Comparison of ENCODE assay signal across 34 cellular contexts in genomic region chr14:65835501-65835900, GRCh38.
"Had no signal": no experiment of that assay in that cellular context is flagged by ENCODE, and none has a peak within 500 bp of the region (broad histone marks: within the 10 kb centered on the region; RNA-seq: fewer than 3 reads in every experiment).

No MANE protein-coding gene starts in this region.

- H3K79me2 ChIP-seq: hepatocyte had no signal

- H3K4me3 ChIP-seq: ascending aorta, breast epithelium, cardiac muscle cell, colonic mucosa, gastrocnemius medialis, heart right ventricle, hepatocyte had no signal

- H3K9me3 Mint-ChIP-seq: activated B cell treated with CpG ODN at 0.5 μM for 24 hours; activated T-helper 1 cell treated with anti-CD3 and anti-CD28 coated beads, Interleukin-12 subunit alpha, Interleukin-12 subunit beta, Interleukin-2, Interleukin-4 antibody, amounts not matched to agents 30 ng/mL and 10 ng/mL and 1 ng/mL, durations not matched to agents 14 hours and 24 hours and 36 hours; activated T-helper 2 cell treated with anti-CD3 and anti-CD28 coated beads, Interferon-gamma antibody, Interleukin-2, Interleukin-4, amounts not matched to agents 10 μg/mL and 5 μg/mL and 100 μg/mL, durations not matched to agents 14 hours and 24 hours and 36 hours; endodermal cell had no signal

- H2AFZ ChIP-seq: hepatocyte had no signal

- H3K27ac ChIP-seq: ascending aorta, breast epithelium, cardiac muscle cell, colonic mucosa, foreskin keratinocyte, gastrocnemius medialis, heart right ventricle, hepatocyte, WERI-Rb-1 had no signal

- ATAC-seq: activated CD4-positive, CD25-positive, alpha-beta regulatory T cell treated with anti-CD3 and anti-CD28 coated beads, Interleukin-2, amount 50 U/mL, for 24 hours; activated naive CD4-positive, alpha-beta T cell treated with anti-CD3 and anti-CD28 coated beads, Interleukin-2, amount 50 U/mL, for 72 hours; esophagus mucosa; foreskin keratinocyte; gastrocnemius medialis; heart right ventricle; T-helper 17 cell had no signal

- H3K27me3 Mint-ChIP-seq: activated naive CD4-positive, alpha-beta T cell treated with anti-CD3 and anti-CD28 coated beads, Interleukin-2, amount 10 ng/mL, durations not matched to agents 7 days and 5 days; activated naive CD8-positive, alpha-beta T cell treated with anti-CD3 and anti-CD28 coated beads, Interleukin-2, amount 10 ng/mL, durations not matched to agents 7 days and 5 days; T-helper 17 cell had no signal

- H3K27ac Mint-ChIP-seq: activated B cell treated with CpG ODN at 0.5 μM for 24 hours; activated naive CD4-positive, alpha-beta T cell treated with anti-CD3 and anti-CD28 coated beads, Interleukin-2, amount 10 ng/mL, durations not matched to agents 7 days and 5 days; activated naive CD4-positive, alpha-beta T cell treated with anti-CD3 and anti-CD28 coated beads, Interleukin-2, amount 50 U/mL, for 72 hours; activated naive CD8-positive, alpha-beta T cell treated with anti-CD3 and anti-CD28 coated beads, Interleukin-2, amount 10 ng/mL, durations not matched to agents 7 days and 5 days; activated T-helper 1 cell treated with anti-CD3 and anti-CD28 coated beads, Interleukin-12 subunit alpha, Interleukin-12 subunit beta, Interleukin-2, Interleukin-4 antibody, amounts not matched to agents 30 ng/mL and 10 ng/mL and 1 ng/mL, durations not matched to agents 14 hours and 24 hours and 36 hours; activated T-helper 2 cell treated with anti-CD3 and anti-CD28 coated beads, Interferon-gamma antibody, Interleukin-2, Interleukin-4, amounts not matched to agents 10 μg/mL and 5 μg/mL and 100 μg/mL, durations not matched to agents 14 hours and 24 hours and 36 hours; brain; endodermal cell; T-helper 17 cell; T-helper 2 cell treated with Interferon-gamma antibody and Interleukin-4, amounts not matched to agents 5 μg/mL and 100 μg/mL, for 36 hours had no signal

- H3K4me1 ChIP-seq: ascending aorta, breast epithelium, colonic mucosa, foreskin keratinocyte, gastrocnemius medialis had no signal

- H3K4me1 Mint-ChIP-seq: activated B cell treated with CpG ODN at 0.5 μM for 24 hours had no signal

- H3K4me3 Mint-ChIP-seq: activated B cell treated with CpG ODN at 0.5 μM for 24 hours; activated naive CD4-positive, alpha-beta T cell treated with anti-CD3 and anti-CD28 coated beads, Interleukin-2, amount 10 ng/mL, durations not matched to agents 7 days and 5 days; activated naive CD8-positive, alpha-beta T cell treated with anti-CD3 and anti-CD28 coated beads, Interleukin-2, amount 10 ng/mL, durations not matched to agents 7 days and 5 days; activated T-helper 1 cell treated with anti-CD3 and anti-CD28 coated beads, Interleukin-12 subunit alpha, Interleukin-12 subunit beta, Interleukin-2, Interleukin-4 antibody, amounts not matched to agents 30 ng/mL and 10 ng/mL and 1 ng/mL, durations not matched to agents 14 hours and 24 hours and 36 hours; brain; endodermal cell; T-helper 17 cell; T-helper 2 cell treated with Interferon-gamma antibody and Interleukin-4, amounts not matched to agents 5 μg/mL and 100 μg/mL, for 36 hours had no signal

- H3K36me3 Mint-ChIP-seq: activated naive CD4-positive, alpha-beta T cell treated with anti-CD3 and anti-CD28 coated beads, Interleukin-2, amount 50 U/mL, for 72 hours; brain had no signal

- H3K36me3 ChIP-seq: ascending aorta, breast epithelium, cardiac muscle cell, colonic mucosa, gastrocnemius medialis, heart right ventricle, WERI-Rb-1 had no signal

- H3K4me2 ChIP-seq: hepatocyte had no signal

- H3K27me3 ChIP-seq: ascending aorta, breast epithelium, cardiac muscle cell, colonic mucosa, foreskin keratinocyte, gastrocnemius medialis, hepatocyte had no signal

- DNase-seq: activated B cell treated with CpG ODN at 0.5 μM for 24 hours; activated CD4-positive, alpha-beta T cell treated with anti-CD3 and anti-CD28 coated beads for 48 hours; activated CD4-positive, alpha-beta T cell treated with anti-CD3 and anti-CD28 coated beads, Interleukin-2, amount 50 U/mL, for 1 hour; activated CD4-positive, alpha-beta T cell treated with anti-CD3 and anti-CD28 coated beads, Interleukin-2, amount 50 U/mL, for 48 hours; activated effector memory CD4-positive, alpha-beta T cell treated with anti-CD3 and anti-CD28 coated beads, Interleukin-2, amount 50 U/mL, for 16 hours; activated naive CD4-positive, alpha-beta T cell; activated naive CD4-positive, alpha-beta T cell treated with anti-CD3 and anti-CD28 coated beads, Interleukin-2, amount 10 ng/mL, durations not matched to agents 7 days and 5 days; activated naive CD8-positive, alpha-beta T cell treated with anti-CD3 and anti-CD28 coated beads, Interleukin-2, amount 10 ng/mL, durations not matched to agents 7 days and 5 days; activated T-cell treated with anti-CD3 and anti-CD28 coated beads, Interleukin-2, amount 50 U/mL, for 1 hour; activated T-cell treated with anti-CD3 and anti-CD28 coated beads, Interleukin-2, amount 50 U/mL, for 48 hours; central memory CD4-positive, alpha-beta T cell; cerebellar nuclear complex; colonic mucosa; effector memory CD4-positive, alpha-beta T cell; foreskin keratinocyte; gastrocnemius medialis; glutamatergic neuron; heart right ventricle; T-helper 1 cell; T-helper 17 cell; T1000; WERI-Rb-1 had no signal

- H3K9me3 ChIP-seq: ascending aorta, breast epithelium, colonic mucosa, gastrocnemius medialis, heart right ventricle had no signal
